8 cellular contexts compared by ENCODE assay signal in genomic region chr9:18255158-18255629, GRCh38.
DNase-seq lines count a peak whose midpoint lies in the region; ATAC-seq, FAIRE-seq and TF ChIP-seq lines count a peak whose summit lies in the region.

No MANE protein-coding gene starts in this region.

- H3K4me3 ChIP-seq in adrenal gland: no peak overlapping the region

- peak; percentile 51 for FAIRE-seq in GM12892 (lab: Jason Lieb, UNC)

- no peaks in the 10 kb centered on the region for H3K27me3 ChIP-seq in adrenal gland

- peaks cover 0 to 11% of the 10 kb centered on the region in 2 donors for H3K4me1 ChIP-seq in adrenal gland (replicated peaks in 1 of 2)

- WGBS in adrenal gland, 4 donors: 0 to 1% (median 0%) methylated on average over 9 of the region's 9 CpGs

- no peak for TF ChIP-seq POLR2A in GM12892 (IDR thresholded peaks at IDR 0.05; ENCODE audit: low read depth, low read length)
- TF ChIP-seq POLR2A in adrenal gland (IDR thresholded peaks at IDR 0.05): no peak

- TF ChIP-seq CTCF in adrenal gland (IDR thresholded peaks at IDR 0.05): peak; percentile 88 to 98 (median 94)

- no peak overlapping the region for H3K27ac ChIP-seq in adrenal gland

- H3K9me3 ChIP-seq in adrenal gland (replicated peaks in 1 of 3): no peaks in the 10 kb centered on the region

- ATAC-seq in HG02610 (IDR thresholded peaks at IDR 0.05; ENCODE audit: unreplicated experiment): peak; percentile 88
- peak; percentile 85 for ATAC-seq in left ventricle myocardium superior

- intact Hi-C loops in adrenal gland (cut with DNase I) (loop anchor here (5.0 to 10.0 kb wide), 3 partner anchors 190 to 762 kb away; no protein-coding TSS in a partner anchor), left ventricle myocardium superior (cut with micrococcal nuclease) (loop anchor here (2.0 to 5.0 kb wide), 2 partner anchors 188 to 772 kb away; no protein-coding TSS in a partner anchor)

- no peaks in the 10 kb centered on the region for H3K36me3 ChIP-seq in adrenal gland (replicated peaks in 1 of 2)

- DNase-seq in GM12892 (ENCODE audit: insufficient read length) (peak; percentile 9), NCI-H1048 (lab: John Stamatoyannopoulos, UW) (peak; percentile 43), SW480 (ENCODE audit: low spot score) (peak; percentile 58), adrenal gland (peak; percentile 73 to 90 (median 80)), left ventricle myocardium superior (peak; percentile 78), retina (peak; percentile 76), 8988T (no peak)
